In the genomic region with DNA sequence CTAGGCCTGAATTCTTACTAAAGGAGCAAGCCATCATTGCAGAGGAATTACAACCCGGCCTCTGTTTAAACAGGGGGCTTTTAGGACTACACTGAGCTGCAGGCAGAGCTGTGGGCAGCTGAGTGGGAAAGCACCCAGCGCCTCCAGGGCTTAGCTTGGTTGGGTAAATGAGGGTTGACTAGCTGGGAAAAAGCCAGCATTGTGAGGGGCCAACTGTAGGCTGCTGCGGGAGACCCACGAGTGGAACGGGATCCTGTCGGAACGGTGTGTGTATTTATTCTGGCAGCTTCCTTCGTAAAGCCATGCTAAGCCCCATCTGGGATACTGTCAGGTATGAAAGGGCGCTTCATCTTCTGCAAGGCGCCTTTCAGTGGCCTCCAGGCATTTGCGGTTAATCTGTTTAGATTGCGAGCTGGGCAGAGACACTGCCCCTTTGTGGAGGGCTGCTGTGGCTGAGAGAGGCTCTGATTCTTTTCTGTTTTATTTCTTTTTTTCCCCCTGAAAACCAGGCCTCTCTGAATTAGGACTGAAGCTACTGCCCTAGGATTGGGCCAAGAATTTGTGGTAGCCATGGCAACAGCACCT, we compare ENCODE assay signal across 2 cellular contexts.
TF ChIP-seq lines count a peak whose summit lies in the region.

No MANE protein-coding gene starts in this region.

TF ChIP-seq in GM23338, 12 proteins besides CTCF, POLR2A, EP300 and RAD21 (continues in another document):
- TF ChIP-seq REST (IDR thresholded peaks at IDR 0.05; ENCODE audit: unreplicated experiment) (no peak), POLR2AphosphoS5 (IDR thresholded peaks at IDR 0.05; ENCODE audit: low read depth) (no peak), NANOG (IDR thresholded peaks at IDR 0.05; ENCODE audit: borderline replicate concordance) (no peak), EZH2 (IDR thresholded peaks at IDR 0.05; ENCODE audit: low read depth, unreplicated experiment) (no peak), ZNF114 (CRISPR knock-in tag; IDR thresholded peaks at IDR 0.05) (no peak), EZH2phosphoT487 (IDR thresholded peaks at IDR 0.05; ENCODE audit: unreplicated experiment) (no peak), CREB1 (CRISPR knock-in tag; IDR thresholded peaks at IDR 0.05; ENCODE audit: low read depth) (no peak)
- TF ChIP-seq, protein P1, sequence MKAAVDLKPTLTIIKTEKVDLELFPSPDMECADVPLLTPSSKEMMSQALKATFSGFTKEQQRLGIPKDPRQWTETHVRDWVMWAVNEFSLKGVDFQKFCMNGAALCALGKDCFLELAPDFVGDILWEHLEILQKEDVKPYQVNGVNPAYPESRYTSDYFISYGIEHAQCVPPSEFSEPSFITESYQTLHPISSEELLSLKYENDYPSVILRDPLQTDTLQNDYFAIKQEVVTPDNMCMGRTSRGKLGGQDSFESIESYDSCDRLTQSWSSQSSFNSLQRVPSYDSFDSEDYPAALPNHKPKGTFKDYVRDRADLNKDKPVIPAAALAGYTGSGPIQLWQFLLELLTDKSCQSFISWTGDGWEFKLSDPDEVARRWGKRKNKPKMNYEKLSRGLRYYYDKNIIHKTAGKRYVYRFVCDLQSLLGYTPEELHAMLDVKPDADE (IDR thresholded peaks at IDR 0.05), result no peak
- TF ChIP-seq, protein P2, sequence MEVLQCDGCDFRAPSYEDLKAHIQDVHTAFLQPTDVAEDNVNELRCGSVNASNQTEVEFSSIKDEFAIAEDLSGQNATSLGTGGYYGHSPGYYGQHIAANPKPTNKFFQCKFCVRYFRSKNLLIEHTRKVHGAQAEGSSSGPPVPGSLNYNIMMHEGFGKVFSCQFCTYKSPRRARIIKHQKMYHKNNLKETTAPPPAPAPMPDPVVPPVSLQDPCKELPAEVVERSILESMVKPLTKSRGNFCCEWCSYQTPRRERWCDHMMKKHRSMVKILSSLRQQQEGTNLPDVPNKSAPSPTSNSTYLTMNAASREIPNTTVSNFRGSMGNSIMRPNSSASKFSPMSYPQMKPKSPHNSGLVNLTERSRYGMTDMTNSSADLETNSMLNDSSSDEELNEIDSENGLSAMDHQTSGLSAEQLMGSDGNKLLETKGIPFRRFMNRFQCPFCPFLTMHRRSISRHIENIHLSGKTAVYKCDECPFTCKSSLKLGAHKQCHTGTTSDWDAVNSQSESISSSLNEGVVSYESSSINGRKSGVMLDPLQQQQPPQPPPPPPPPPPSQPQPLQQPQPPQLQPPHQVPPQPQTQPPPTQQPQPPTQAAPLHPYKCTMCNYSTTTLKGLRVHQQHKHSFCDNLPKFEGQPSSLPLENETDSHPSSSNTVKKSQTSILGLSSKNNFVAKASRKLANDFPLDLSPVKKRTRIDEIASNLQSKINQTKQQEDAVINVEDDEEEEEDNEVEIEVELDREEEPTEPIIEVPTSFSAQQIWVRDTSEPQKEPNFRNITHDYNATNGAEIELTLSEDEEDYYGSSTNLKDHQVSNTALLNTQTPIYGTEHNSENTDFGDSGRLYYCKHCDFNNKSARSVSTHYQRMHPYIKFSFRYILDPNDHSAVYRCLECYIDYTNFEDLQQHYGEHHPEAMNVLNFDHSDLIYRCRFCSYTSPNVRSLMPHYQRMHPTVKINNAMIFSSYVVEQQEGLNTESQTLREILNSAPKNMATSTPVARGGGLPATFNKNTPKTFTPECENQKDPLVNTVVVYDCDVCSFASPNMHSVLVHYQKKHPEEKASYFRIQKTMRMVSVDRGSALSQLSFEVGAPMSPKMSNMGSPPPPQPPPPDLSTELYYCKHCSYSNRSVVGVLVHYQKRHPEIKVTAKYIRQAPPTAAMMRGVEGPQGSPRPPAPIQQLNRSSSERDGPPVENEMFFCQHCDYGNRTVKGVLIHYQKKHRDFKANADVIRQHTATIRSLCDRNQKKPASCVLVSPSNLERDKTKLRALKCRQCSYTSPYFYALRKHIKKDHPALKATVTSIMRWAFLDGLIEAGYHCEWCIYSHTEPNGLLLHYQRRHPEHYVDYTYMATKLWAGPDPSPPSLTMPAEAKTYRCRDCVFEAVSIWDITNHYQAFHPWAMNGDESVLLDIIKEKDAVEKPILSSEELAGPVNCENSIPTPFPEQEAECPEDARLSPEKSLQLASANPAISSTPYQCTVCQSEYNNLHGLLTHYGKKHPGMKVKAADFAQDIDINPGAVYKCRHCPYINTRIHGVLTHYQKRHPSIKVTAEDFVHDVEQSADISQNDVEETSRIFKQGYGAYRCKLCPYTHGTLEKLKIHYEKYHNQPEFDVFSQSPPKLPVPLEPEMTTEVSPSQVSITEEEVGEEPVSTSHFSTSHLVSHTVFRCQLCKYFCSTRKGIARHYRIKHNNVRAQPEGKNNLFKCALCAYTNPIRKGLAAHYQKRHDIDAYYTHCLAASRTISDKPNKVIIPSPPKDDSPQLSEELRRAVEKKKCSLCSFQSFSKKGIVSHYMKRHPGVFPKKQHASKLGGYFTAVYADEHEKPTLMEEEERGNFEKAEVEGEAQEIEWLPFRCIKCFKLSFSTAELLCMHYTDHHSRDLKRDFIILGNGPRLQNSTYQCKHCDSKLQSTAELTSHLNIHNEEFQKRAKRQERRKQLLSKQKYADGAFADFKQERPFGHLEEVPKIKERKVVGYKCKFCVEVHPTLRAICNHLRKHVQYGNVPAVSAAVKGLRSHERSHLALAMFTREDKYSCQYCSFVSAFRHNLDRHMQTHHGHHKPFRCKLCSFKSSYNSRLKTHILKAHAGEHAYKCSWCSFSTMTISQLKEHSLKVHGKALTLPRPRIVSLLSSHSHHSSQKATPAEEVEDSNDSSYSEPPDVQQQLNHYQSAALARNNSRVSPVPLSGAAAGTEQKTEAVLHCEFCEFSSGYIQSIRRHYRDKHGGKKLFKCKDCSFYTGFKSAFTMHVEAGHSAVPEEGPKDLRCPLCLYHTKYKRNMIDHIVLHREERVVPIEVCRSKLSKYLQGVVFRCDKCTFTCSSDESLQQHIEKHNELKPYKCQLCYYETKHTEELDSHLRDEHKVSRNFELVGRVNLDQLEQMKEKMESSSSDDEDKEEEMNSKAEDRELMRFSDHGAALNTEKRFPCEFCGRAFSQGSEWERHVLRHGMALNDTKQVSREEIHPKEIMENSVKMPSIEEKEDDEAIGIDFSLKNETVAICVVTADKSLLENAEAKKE (CRISPR knock-in tag; IDR thresholded peaks at IDR 0.05), result no peak

TF ChIP-seq in neural cell, 6 proteins besides CTCF, POLR2A, EP300 and RAD21:
- TF ChIP-seq TAF1 (IDR thresholded peaks at IDR 0.05; ENCODE audit: low read depth) (no peak), POLR2AphosphoS5 (IDR thresholded peaks at IDR 0.05) (no peak), MXI1 (conservative IDR thresholded peaks at IDR 0.05; ENCODE audit: poor library complexity, severe bottlenecking) (no peak), SMC3 (conservative IDR thresholded peaks at IDR 0.05; ENCODE audit: poor library complexity) (no peak), REST (IDR thresholded peaks at IDR 0.05; ENCODE audit: borderline replicate concordance) (no peak), EZH2 (IDR thresholded peaks at IDR 0.05; ENCODE audit: borderline replicate concordance, insufficient read depth, low read length, poor library complexity, severe bottlenecking) (no peak)
TF ChIP-seq in neural cell: peak in this region for 0.
